Comparison of ENCODE assay signal across 32 cellular contexts in the genomic region with DNA sequence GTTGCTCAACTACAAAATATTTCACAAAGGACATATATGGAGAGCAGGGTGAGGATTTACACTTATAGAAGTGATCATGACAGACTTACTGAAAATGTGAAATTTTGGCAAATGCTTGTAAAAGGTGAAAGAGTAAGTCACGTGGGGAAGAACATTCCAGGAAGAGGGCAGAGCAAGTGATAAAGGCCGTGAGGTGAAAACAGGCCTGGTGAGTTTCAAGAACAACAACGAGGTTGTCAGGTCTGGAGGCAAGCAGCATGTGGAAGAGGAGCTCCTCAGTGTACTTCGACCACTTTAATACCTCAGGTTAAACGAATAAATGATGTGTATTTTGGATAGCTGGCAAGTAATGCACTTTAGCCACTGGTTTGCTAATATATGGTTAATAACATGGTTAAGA.
"Had no signal": no experiment of that assay in that cellular context is flagged by ENCODE, and none has a peak within 500 bp of the region (broad histone marks: within the 10 kb centered on the region; RNA-seq: fewer than 3 reads in every experiment).

No MANE protein-coding gene starts in this region.

- H3K9me3 ChIP-seq: ascending aorta, heart left ventricle, mucosa of descending colon, neutrophil, thoracic aorta, upper lobe of right lung had no signal

- H3K4me1 ChIP-seq: ascending aorta, heart left ventricle, upper lobe of right lung had no signal

- H3K36me3 ChIP-seq: ascending aorta, heart left ventricle, neutrophil, thoracic aorta, upper lobe of right lung had no signal

- DNase-seq: activated CD4-positive, alpha-beta T cell treated with anti-CD3 and anti-CD28 coated beads for 48 hours; activated CD4-positive, alpha-beta T cell treated with anti-CD3 and anti-CD28 coated beads, Interleukin-2, amount 50 U/mL, for 48 hours; activated CD8-positive, alpha-beta memory T cell treated with anti-CD3 and anti-CD28 coated beads for 24 hours; activated gamma-delta T cell; activated naive CD4-positive, alpha-beta T cell treated with anti-CD3 and anti-CD28 coated beads, Interleukin-2, amount 10 ng/mL, durations not matched to agents 7 days and 5 days; activated naive CD8-positive, alpha-beta T cell treated with anti-CD3 and anti-CD28 coated beads, Interleukin-2, amount 10 ng/mL, durations not matched to agents 7 days and 5 days; activated T-cell treated with anti-CD3 and anti-CD28 coated beads, Interleukin-2, amount 50 U/mL, for 1 hour; cortex of kidney; effector memory CD8-positive, alpha-beta T cell; heart left ventricle; kidney; left colon; mesenchymal stem cell; mucosa of descending colon; stimulated activated CD4-positive, alpha-beta T cell treated with anti-CD3 and anti-CD28 coated beads, Interleukin-12 subunit alpha, Interleukin-12 subunit beta, amount 100 ng/mL, for 4 hours; stimulated activated CD4-positive, alpha-beta T cell treated with anti-CD3 and anti-CD28 coated beads, Interleukin-4, amount 100 ng/mL, for 24 hours; SW 1271; T-helper 9 cell; upper lobe of right lung had no signal

- ATAC-seq: activated CD4-positive, CD25-positive, alpha-beta regulatory T cell treated with anti-CD3 and anti-CD28 coated beads, Interleukin-2, amount 50 U/mL, for 24 hours; effector memory CD8-positive, alpha-beta T cell; heart left ventricle; left colon; mucosa of descending colon; natural killer cell treated with Interleukin-12 subunit alpha and Interleukin-12 subunit beta and Interleukin-15 and Interleukin-18, amount 100 ng/mL, for 72 hours; sciatic nerve; stimulated activated effector memory CD8-positive, alpha-beta T cell treated with anti-CD3 and anti-CD28 coated beads, Interleukin-12 subunit alpha, Interleukin-12 subunit beta, amount 100 ng/mL, for 72 hours; upper lobe of right lung had no signal

- H3K27ac ChIP-seq: ascending aorta, heart left ventricle, neutrophil, skin epidermis, thoracic aorta, upper lobe of right lung, VCaP had no signal

- H3K4me3 ChIP-seq: ascending aorta, heart left ventricle, mucosa of descending colon, skin epidermis, thoracic aorta, upper lobe of right lung had no signal

- H3K27me3 Mint-ChIP-seq: activated naive CD4-positive, alpha-beta T cell treated with anti-CD3 and anti-CD28 coated beads, Interleukin-2, amount 10 ng/mL, durations not matched to agents 7 days and 5 days; activated naive CD8-positive, alpha-beta T cell treated with anti-CD3 and anti-CD28 coated beads, Interleukin-2, amount 10 ng/mL, durations not matched to agents 7 days and 5 days; effector memory CD8-positive, alpha-beta T cell; natural killer cell treated with Interleukin-12 subunit alpha and Interleukin-12 subunit beta and Interleukin-15 and Interleukin-18, amount 100 ng/mL, for 72 hours; progenitor cell of endocrine pancreas; stimulated activated naive CD8-positive, alpha-beta T cell treated with anti-CD3 and anti-CD28 coated beads, Interleukin-15, Interleukin-2, amounts not matched to agents 100 ng/mL and 50 ng/mL, for 24 hours had no signal

- H3K36me3 Mint-ChIP-seq: activated naive CD4-positive, alpha-beta T cell treated with anti-CD3 and anti-CD28 coated beads, Interleukin-2, amount 10 ng/mL, durations not matched to agents 7 days and 5 days; activated naive CD8-positive, alpha-beta T cell treated with anti-CD3 and anti-CD28 coated beads, Interleukin-2, amount 10 ng/mL, durations not matched to agents 7 days and 5 days; brain; stimulated activated effector memory CD8-positive, alpha-beta T cell treated with anti-CD3 and anti-CD28 coated beads, Interleukin-12 subunit alpha, Interleukin-12 subunit beta, amount 100 ng/mL, for 72 hours had no signal

- H3K27ac Mint-ChIP-seq: activated naive CD4-positive, alpha-beta T cell treated with anti-CD3 and anti-CD28 coated beads, Interleukin-2, amount 10 ng/mL, durations not matched to agents 7 days and 5 days; activated naive CD8-positive, alpha-beta T cell treated with anti-CD3 and anti-CD28 coated beads, Interleukin-2, amount 10 ng/mL, durations not matched to agents 7 days and 5 days; brain; effector memory CD8-positive, alpha-beta T cell; natural killer cell treated with Interleukin-12 subunit alpha and Interleukin-12 subunit beta and Interleukin-15 and Interleukin-18, amount 100 ng/mL, for 72 hours; progenitor cell of endocrine pancreas; stimulated activated effector memory CD8-positive, alpha-beta T cell treated with anti-CD3 and anti-CD28 coated beads, Interleukin-12 subunit alpha, Interleukin-12 subunit beta, amount 100 ng/mL, for 72 hours; stimulated activated naive CD8-positive, alpha-beta T cell treated with anti-CD3 and anti-CD28 coated beads, Interleukin-15, Interleukin-2, amounts not matched to agents 100 ng/mL and 50 ng/mL, for 24 hours; T-helper 1 cell treated with Interleukin-12 subunit alpha and Interleukin-12 subunit beta and Interleukin-4 antibody, amounts not matched to agents 30 μg/mL and 1 μg/mL, for 36 hours had no signal

- H3K9me3 Mint-ChIP-seq: brain had no signal

- H3K4me3 Mint-ChIP-seq: activated naive CD4-positive, alpha-beta T cell treated with anti-CD3 and anti-CD28 coated beads, Interleukin-2, amount 10 ng/mL, durations not matched to agents 7 days and 5 days; activated naive CD8-positive, alpha-beta T cell treated with anti-CD3 and anti-CD28 coated beads, Interleukin-2, amount 10 ng/mL, durations not matched to agents 7 days and 5 days; brain; effector memory CD8-positive, alpha-beta T cell; natural killer cell treated with Interleukin-12 subunit alpha and Interleukin-12 subunit beta and Interleukin-15 and Interleukin-18, amount 100 ng/mL, for 72 hours; stimulated activated effector memory CD8-positive, alpha-beta T cell treated with anti-CD3 and anti-CD28 coated beads, Interleukin-12 subunit alpha, Interleukin-12 subunit beta, amount 100 ng/mL, for 72 hours; stimulated activated naive CD8-positive, alpha-beta T cell treated with anti-CD3 and anti-CD28 coated beads, Interleukin-15, Interleukin-2, amounts not matched to agents 100 ng/mL and 50 ng/mL, for 24 hours; T-helper 1 cell treated with Interleukin-12 subunit alpha and Interleukin-12 subunit beta and Interleukin-4 antibody, amounts not matched to agents 30 μg/mL and 1 μg/mL, for 36 hours had no signal

- H3K4me1 Mint-ChIP-seq: activated naive CD4-positive, alpha-beta T cell treated with anti-CD3 and anti-CD28 coated beads, Interleukin-2, amount 10 ng/mL, durations not matched to agents 7 days and 5 days; activated naive CD8-positive, alpha-beta T cell treated with anti-CD3 and anti-CD28 coated beads, Interleukin-2, amount 10 ng/mL, durations not matched to agents 7 days and 5 days; stimulated activated effector memory CD8-positive, alpha-beta T cell treated with anti-CD3 and anti-CD28 coated beads, Interleukin-12 subunit alpha, Interleukin-12 subunit beta, amount 100 ng/mL, for 72 hours had no signal

- H3K27me3 ChIP-seq: ascending aorta, heart left ventricle, neutrophil, upper lobe of right lung had no signal
